ENCODE assay signal across 29 cellular contexts in genomic region chr6:44537306-44538049, GRCh38.
DNase-seq lines count a peak whose midpoint lies in the region; ATAC-seq and TF ChIP-seq lines count a peak whose summit lies in the region.
"Had no signal": no experiment of that assay in that cellular context is flagged by ENCODE, and none has a peak within 500 bp of the region (broad histone marks: within the 10 kb centered on the region; RNA-seq: fewer than 3 reads in every experiment).

No MANE protein-coding gene starts in this region.

- H3K36me3 Mint-ChIP-seq in activated CD8-positive, alpha-beta memory T cell treated with anti-CD3 and anti-CD28 coated beads, Interleukin-2, amount 10 ng/mL, durations not matched to agents 7 days and 5 days: no peaks in the 10 kb centered on the region
- H3K36me3 Mint-ChIP-seq: activated CD4-positive, alpha-beta memory T cell treated with anti-CD3 and anti-CD28 coated beads for 36 hours; activated naive CD4-positive, alpha-beta T cell treated with anti-CD3 and anti-CD28 coated beads, Interleukin-2, amount 50 U/mL, for 24 hours had no signal

- TF ChIP-seq CTCF in smooth muscle cell (IDR thresholded peaks at IDR 0.05; ENCODE audit: borderline replicate concordance, insufficient read depth, poor library complexity, severe bottlenecking): no peak

- H3K9me3 ChIP-seq in smooth muscle cell (replicated peaks; ENCODE audit: low read depth): no peaks in the 10 kb centered on the region
- H3K9me3 ChIP-seq: right atrium auricular region had no signal

- DNase-seq in activated CD8-positive, alpha-beta memory T cell treated with anti-CD3 and anti-CD28 coated beads, Interleukin-2, amount 50 U/mL, for 48 hours: peak; percentile 23
- no peak for DNase-seq in activated CD8-positive, alpha-beta memory T cell treated with anti-CD3 and anti-CD28 coated beads, Interleukin-2, amount 10 ng/mL, durations not matched to agents 7 days and 5 days
- DNase-seq in NCI-H187 treated with DMSO at 0.1 percent for 48 hours (lab: John Stamatoyannopoulos, UW): peak; percentile 63
- DNase-seq in SHP77 treated with DMSO at 0.1 percent for 48 hours (lab: John Stamatoyannopoulos, UW): peak; percentile 4
- peak; percentile 41 for DNase-seq in mesenteric fat pad (ENCODE audit: low spot score)
- DNase-seq in smooth muscle cell (lab: John Stamatoyannopoulos, UW; ENCODE audit: unreplicated experiment): no peak
- DNase-seq in posterior cingulate gyrus: no peak
- no peak for DNase-seq in AG08395 (ENCODE audit: low spot score)
- DNase-seq: activated CD4-positive, alpha-beta memory T cell treated with anti-CD3 and anti-CD28 coated beads for 36 hours; activated CD4-positive, CD25-positive, alpha-beta regulatory T cell treated with anti-CD3 and anti-CD28 coated beads, Interleukin-2, amount 50 U/mL, for 72 hours; DMS79; effector memory CD4-positive, alpha-beta T cell; Karpas-422; mesendoderm; NCI-H1694 treated with DMSO at 0.1 percent for 48 hours; NCI-H446 treated with DMSO at 0.1 percent for 48 hours; Right ventricle myocardium superior; stimulated activated CD4-positive, alpha-beta T cell treated with anti-CD3 and anti-CD28 coated beads, Interleukin-1b, Interleukin-23, amount 100 ng/mL, for 48 hours; stimulated activated naive CD8-positive, alpha-beta T cell treated with anti-CD3 and anti-CD28 coated beads, Interleukin-15, Interleukin-2, amounts not matched to agents 100 U/mL and 50 U/mL, for 24 hours; T-helper 2 cell had no signal

- no peaks in the 10 kb centered on the region for H3K79me2 ChIP-seq in smooth muscle cell (ENCODE audit: low read depth)
- H3K79me2 ChIP-seq: parathyroid adenoma had no signal

- no peak overlapping the region for H3K4me3 ChIP-seq in smooth muscle cell
- H3K4me3 ChIP-seq: BLaER1 treated with 17β-estradiol and CSF1 and Interleukin-3, amounts not matched to agents 10 nM and 100 nM; right atrium auricular region had no signal

- H3K27me3 ChIP-seq in smooth muscle cell (ENCODE audit: low read depth): no peaks in the 10 kb centered on the region
- H3K27me3 ChIP-seq: BLaER1 treated with 17β-estradiol and CSF1 and Interleukin-3, amounts not matched to agents 10 nM and 100 nM; right atrium auricular region had no signal

- no peaks in the 10 kb centered on the region for H3K36me3 ChIP-seq in smooth muscle cell (ENCODE audit: low read depth)
- H3K36me3 ChIP-seq: BLaER1 treated with 17β-estradiol and CSF1 and Interleukin-3, amounts not matched to agents 10 nM and 100 nM; right atrium auricular region had no signal

- no peak overlapping the region for H3K27ac Mint-ChIP-seq in activated CD8-positive, alpha-beta memory T cell treated with anti-CD3 and anti-CD28 coated beads, Interleukin-2, amount 10 ng/mL, durations not matched to agents 7 days and 5 days
- H3K27ac Mint-ChIP-seq: activated CD4-positive, alpha-beta memory T cell treated with anti-CD3 and anti-CD28 coated beads for 36 hours; activated naive CD4-positive, alpha-beta T cell treated with anti-CD3 and anti-CD28 coated beads, Interleukin-2, amount 50 U/mL, for 24 hours; activated T-helper 2 cell treated with anti-CD3 and anti-CD28 coated beads, Interferon-gamma antibody, Interleukin-2, Interleukin-4, amounts not matched to agents 10 μg/mL and 5 μg/mL and 100 μg/mL, durations not matched to agents 14 hours and 24 hours and 36 hours had no signal

- no peaks in the 10 kb centered on the region for H3K4me1 Mint-ChIP-seq in activated CD8-positive, alpha-beta memory T cell treated with anti-CD3 and anti-CD28 coated beads, Interleukin-2, amount 10 ng/mL, durations not matched to agents 7 days and 5 days
- H3K4me1 Mint-ChIP-seq: activated naive CD4-positive, alpha-beta T cell treated with anti-CD3 and anti-CD28 coated beads, Interleukin-2, amount 50 U/mL, for 24 hours had no signal

- no peak overlapping the region for H3K27ac ChIP-seq in smooth muscle cell (ENCODE audit: low read depth)
- H3K27ac ChIP-seq: BLaER1 treated with 17β-estradiol and CSF1 and Interleukin-3, amounts not matched to agents 10 nM and 100 nM; parathyroid adenoma; right atrium auricular region had no signal

- no peak overlapping the region for H3K9ac ChIP-seq in smooth muscle cell (ENCODE audit: low read depth)
- H3K9ac ChIP-seq: BLaER1 treated with 17β-estradiol and CSF1 and Interleukin-3, amounts not matched to agents 10 nM and 100 nM; parathyroid adenoma had no signal

- H3K4me3 Mint-ChIP-seq in activated CD8-positive, alpha-beta memory T cell treated with anti-CD3 and anti-CD28 coated beads, Interleukin-2, amount 10 ng/mL, durations not matched to agents 7 days and 5 days: no peak overlapping the region
- H3K4me3 Mint-ChIP-seq: activated CD4-positive, alpha-beta memory T cell treated with anti-CD3 and anti-CD28 coated beads for 36 hours; activated naive CD4-positive, alpha-beta T cell treated with anti-CD3 and anti-CD28 coated beads, Interleukin-2, amount 50 U/mL, for 24 hours; neural crest cell had no signal

- ATAC-seq in activated CD8-positive, alpha-beta memory T cell treated with anti-CD3 and anti-CD28 coated beads, Interleukin-2, amount 10 ng/mL, durations not matched to agents 7 days and 5 days: no peak
- ATAC-seq: HCT116; HepG2; Panc1; stimulated activated naive CD8-positive, alpha-beta T cell treated with anti-CD3 and anti-CD28 coated beads, Interleukin-15, Interleukin-2, amounts not matched to agents 100 U/mL and 50 U/mL, for 24 hours had no signal

- intact Hi-C loops in posterior cingulate gyrus (cut with DNase I): no loop called here

- H3F3A ChIP-seq in smooth muscle cell (ENCODE audit: low read depth): no peaks in the 10 kb centered on the region

- CTCF ChIA-PET in activated CD8-positive, alpha-beta memory T cell treated with anti-CD3 and anti-CD28 coated beads, Interleukin-2, amount 10 ng/mL, durations not matched to agents 7 days and 5 days (lab: Charles Lee): no interaction called here

- no peak overlapping the region for H2AFZ ChIP-seq in smooth muscle cell (ENCODE audit: low read depth)
- H2AFZ ChIP-seq: parathyroid adenoma had no signal

- 88% methylated on average over 10 of the region's 10 CpGs for WGBS in smooth muscle cell (ENCODE audit: low lambda C conversion rate)

- no peak overlapping the region for H3K4me2 ChIP-seq in smooth muscle cell
- H3K4me2 ChIP-seq: BLaER1 treated with 17β-estradiol and CSF1 and Interleukin-3, amounts not matched to agents 10 nM and 100 nM had no signal

- no peaks in the 10 kb centered on the region for H4K20me1 ChIP-seq in smooth muscle cell (ENCODE audit: low read depth)
- H4K20me1 ChIP-seq: BLaER1 treated with 17β-estradiol and CSF1 and Interleukin-3, amounts not matched to agents 10 nM and 100 nM had no signal

- H3K27me3 Mint-ChIP-seq in activated CD8-positive, alpha-beta memory T cell treated with anti-CD3 and anti-CD28 coated beads, Interleukin-2, amount 10 ng/mL, durations not matched to agents 7 days and 5 days: peaks cover 6% of the 10 kb centered on the region
- H3K27me3 Mint-ChIP-seq: activated CD4-positive, alpha-beta memory T cell treated with anti-CD3 and anti-CD28 coated beads for 36 hours had no signal

- H3K4me1 ChIP-seq in smooth muscle cell (ENCODE audit: low read depth): peaks cover 6% of the 10 kb centered on the region
- H3K4me1 ChIP-seq: parathyroid adenoma, right atrium auricular region had no signal

- H3K9me3 Mint-ChIP-seq in activated CD8-positive, alpha-beta memory T cell treated with anti-CD3 and anti-CD28 coated beads, Interleukin-2, amount 10 ng/mL, durations not matched to agents 7 days and 5 days (ENCODE audit: low read depth): no peaks in the 10 kb centered on the region
- H3K9me3 Mint-ChIP-seq: activated CD4-positive, alpha-beta memory T cell treated with anti-CD3 and anti-CD28 coated beads for 36 hours; activated naive CD4-positive, alpha-beta T cell treated with anti-CD3 and anti-CD28 coated beads, Interleukin-2, amount 50 U/mL, for 24 hours; activated T-helper 2 cell treated with anti-CD3 and anti-CD28 coated beads, Interferon-gamma antibody, Interleukin-2, Interleukin-4, amounts not matched to agents 10 μg/mL and 5 μg/mL and 100 μg/mL, durations not matched to agents 14 hours and 24 hours and 36 hours; neural crest cell had no signal

Comparison
In these comparisons a context has a peak if more than half of its experiments do, and no peak if none do; other contexts are left out.
1. DNase-seq: peak in activated CD8-positive, alpha-beta memory T cell treated with anti-CD3 and anti-CD28 coated beads, Interleukin-2, amount 50 U/mL, for 48 hours (single experiment), NCI-H187 treated with DMSO at 0.1 percent for 48 hours (single experiment), SHP77 treated with DMSO at 0.1 percent for 48 hours (single experiment) and mesenteric fat pad (single experiment); none in activated CD8-positive, alpha-beta memory T cell treated with anti-CD3 and anti-CD28 coated beads, Interleukin-2, amount 10 ng/mL, durations not matched to agents 7 days and 5 days (single experiment), smooth muscle cell (single experiment), posterior cingulate gyrus (0 of 10) and AG08395 (single experiment).